Comparison of ENCODE assay signal across 12 cellular contexts in genomic region chr1:73065585-73065984, GRCh38.
DNase-seq lines count a peak whose midpoint lies in the region; ATAC-seq and TF ChIP-seq lines count a peak whose summit lies in the region.
"Had no signal": no experiment of that assay in that cellular context is flagged by ENCODE, and none has a peak within 500 bp of the region (broad histone marks: within the 10 kb centered on the region; RNA-seq: fewer than 3 reads in every experiment).

No MANE protein-coding gene starts in this region.

- H3K4me3 ChIP-seq in HUES48 (ENCODE audit: low read depth, low read length), result no peak overlapping the region

- H3K27me3 Mint-ChIP-seq in progenitor cell of endocrine pancreas (no peaks in the 10 kb centered on the region), Calu3 (ENCODE audit: unreplicated experiment) (no peaks in the 10 kb centered on the region)
- H3K27me3 Mint-ChIP-seq: stimulated activated memory B cell treated with anti-CD40 and anti-IgM and Interleukin-4, amounts not matched to agents 10 μg/mL and 1 μg/mL and 100 μg/mL, for 72 hours had no signal

- BruUV-seq in Calu3 (replicated peaks; lab: Mats Ljungman, UMichigan), result no TSS peak

- H3K27ac Mint-ChIP-seq in progenitor cell of endocrine pancreas, result peak overlapping the region; percentile 77
- no peak overlapping the region for H3K27ac Mint-ChIP-seq in Calu3 (ENCODE audit: unreplicated experiment)
- H3K27ac Mint-ChIP-seq: stimulated activated memory B cell treated with anti-CD40 and anti-IgM and Interleukin-4, amounts not matched to agents 10 μg/mL and 1 μg/mL and 100 μg/mL, for 72 hours had no signal

- H3K9ac ChIP-seq in HUES48 (ENCODE audit: low read depth, low read length), result no peak overlapping the region

- no peaks in the 10 kb centered on the region for H3K27me3 ChIP-seq in HUES48 (ENCODE audit: control insufficient read depth, insufficient read depth, low read length)

- DNase-seq in NCI-H345 treated with DMSO at 0.1 percent for 48 hours (lab: John Stamatoyannopoulos, UW; ENCODE audit: unreplicated experiment), result peak; percentile 91
- peak; percentile 65 for DNase-seq in ecto neural progenitor cell (ENCODE audit: low spot score)
- DNase-seq in progenitor cell of endocrine pancreas (ENCODE audit: low spot score, unreplicated experiment), result no peak
- DNase-seq in Calu3, result no peak
- no peak for DNase-seq in OCI-M2 (lab: John Stamatoyannopoulos, UW; ENCODE audit: unreplicated experiment)
- no peak for DNase-seq in occipital lobe (lab: John Stamatoyannopoulos, UW)
- DNase-seq: activated CD4-positive, CD25-positive, alpha-beta regulatory T cell treated with anti-CD3 and anti-CD28 coated beads, Interleukin-2, amount 50 U/mL, for 72 hours; NCI-H1048; stimulated activated CD4-positive, alpha-beta T cell treated with anti-CD3 and anti-CD28 coated beads, Interleukin-15, amount 100 ng/mL, for 24 hours had no signal

- intact Hi-C loops in Calu3 (cut with micrococcal nuclease; ENCODE audit: unreplicated experiment), result no loop called here

- peaks cover 26% of the 10 kb centered on the region for H3K9me3 ChIP-seq in HUES48 (ENCODE audit: control insufficient read depth, insufficient read depth, low read length)

- H3K36me3 ChIP-seq in HUES48 (ENCODE audit: control insufficient read depth, insufficient read depth, low read length), result no peaks in the 10 kb centered on the region

- no peak for ATAC-seq in HG02571 (IDR thresholded peaks at IDR 0.05; ENCODE audit: unreplicated experiment)
- ATAC-seq: stimulated activated memory B cell treated with anti-CD40 and anti-IgM and Interleukin-4, amounts not matched to agents 10 μg/mL and 1 μg/mL and 100 μg/mL, for 72 hours had no signal

- H3K36me3 Mint-ChIP-seq in progenitor cell of endocrine pancreas (ENCODE audit: insufficient read depth) (peaks cover 4% of the 10 kb centered on the region), Calu3 (ENCODE audit: insufficient read depth, unreplicated experiment) (no peaks in the 10 kb centered on the region)
- H3K36me3 Mint-ChIP-seq: stimulated activated memory B cell treated with anti-CD40 and anti-IgM and Interleukin-4, amounts not matched to agents 10 μg/mL and 1 μg/mL and 100 μg/mL, for 72 hours had no signal

- peaks cover 12% of the 10 kb centered on the region for H3K9me3 Mint-ChIP-seq in progenitor cell of endocrine pancreas (ENCODE audit: low read depth)
- peaks cover 10% of the 10 kb centered on the region for H3K9me3 Mint-ChIP-seq in Calu3 (ENCODE audit: low read depth, unreplicated experiment)
- H3K9me3 Mint-ChIP-seq: stimulated activated memory B cell treated with anti-CD40 and anti-IgM and Interleukin-4, amounts not matched to agents 10 μg/mL and 1 μg/mL and 100 μg/mL, for 72 hours had no signal

- H3K4me3 Mint-ChIP-seq in progenitor cell of endocrine pancreas (ENCODE audit: low read depth) (no peak overlapping the region), Calu3 (ENCODE audit: low read depth, unreplicated experiment) (no peak overlapping the region)
- H3K4me3 Mint-ChIP-seq: stimulated activated memory B cell treated with anti-CD40 and anti-IgM and Interleukin-4, amounts not matched to agents 10 μg/mL and 1 μg/mL and 100 μg/mL, for 72 hours had no signal

- H3K27ac ChIP-seq in HUES48 (ENCODE audit: low read depth, low read length), result peak overlapping the region; percentile 79

- CTCF ChIA-PET in Calu3 (lab: Charles Lee), result no interaction called here

- TF ChIP-seq CTCF in progenitor cell of endocrine pancreas (IDR thresholded peaks at IDR 0.05; ENCODE audit: unreplicated experiment) (no peak), Calu3 (IDR thresholded peaks at IDR 0.05; ENCODE audit: unreplicated experiment) (no peak)

- peaks cover 12% of the 10 kb centered on the region for H3K4me1 Mint-ChIP-seq in progenitor cell of endocrine pancreas (ENCODE audit: low read depth)
- no peaks in the 10 kb centered on the region for H3K4me1 Mint-ChIP-seq in Calu3 (ENCODE audit: low read depth, unreplicated experiment)
- H3K4me1 Mint-ChIP-seq: stimulated activated memory B cell treated with anti-CD40 and anti-IgM and Interleukin-4, amounts not matched to agents 10 μg/mL and 1 μg/mL and 100 μg/mL, for 72 hours had no signal

- H3K4me1 ChIP-seq in HUES48 (ENCODE audit: control insufficient read depth, insufficient read depth, low read length), result peaks cover 29% of the 10 kb centered on the region

Comparison
In these comparisons a context has a peak if more than half of its experiments do, and no peak if none do; other contexts are left out.
1. DNase-seq: peak in NCI-H345 treated with DMSO at 0.1 percent for 48 hours (single experiment) and ecto neural progenitor cell (single experiment); none in progenitor cell of endocrine pancreas (single experiment), Calu3 (single experiment), OCI-M2 (single experiment) and occipital lobe (single experiment).